14 cellular contexts compared by ENCODE assay signal in genomic region chr15:75045332-75046015, GRCh38. TPM values are rescaled to one million over a fixed set of nuclear protein-coding genes. Genes with fewer than 3 reads are reported as not detected.
DNase-seq lines count a peak whose midpoint lies in the region; ATAC-seq and TF ChIP-seq lines count a peak whose summit lies in the region.
"Had no signal": no experiment of that assay in that cellular context is flagged by ENCODE, and none has a peak within 500 bp of the region (broad histone marks: within the 10 kb centered on the region; RNA-seq: fewer than 3 reads in every experiment).

No MANE protein-coding gene starts in this region.

- H3K9me2 ChIP-seq in MM.1S (replicated peaks; ENCODE audit: insufficient read depth, low read length): no peaks in the 10 kb centered on the region

- TF ChIP-seq CTCF in MM.1S (IDR thresholded peaks at IDR 0.05; ENCODE audit: low read length) (no peak), coronary artery (IDR thresholded peaks at IDR 0.05) (no peak), tibial nerve (IDR thresholded peaks at IDR 0.05) (no peak), left lung (IDR thresholded peaks at IDR 0.05) (no peak)

- H4K20me1 ChIP-seq in MM.1S (ENCODE audit: insufficient read depth, low read length): no peaks in the 10 kb centered on the region

- H3K27ac Mint-ChIP-seq in activated naive CD8-positive, alpha-beta T cell treated with anti-CD3 and anti-CD28 coated beads, Interleukin-2, amount 10 ng/mL, durations not matched to agents 7 days and 5 days: peak overlapping the region; percentile 91
- no peak overlapping the region for H3K27ac Mint-ChIP-seq in activated naive CD8-positive, alpha-beta T cell treated with anti-CD3 and anti-CD28 coated beads, Interleukin-2, amount 50 U/mL, for 24 hours

- H3K4me3 Mint-ChIP-seq in activated naive CD8-positive, alpha-beta T cell treated with anti-CD3 and anti-CD28 coated beads, Interleukin-2, amount 10 ng/mL, durations not matched to agents 7 days and 5 days: peak overlapping the region; percentile 9
- H3K4me3 Mint-ChIP-seq in activated naive CD8-positive, alpha-beta T cell treated with anti-CD3 and anti-CD28 coated beads, Interleukin-2, amount 50 U/mL, for 24 hours: no peak overlapping the region
- H3K4me3 Mint-ChIP-seq: neural crest cell had no signal

- no peak for TF ChIP-seq POLR2A in tibial nerve (IDR thresholded peaks at IDR 0.05)

- H3K9ac ChIP-seq in MM.1S (ENCODE audit: low read length): no peak overlapping the region
- H3K9ac ChIP-seq in trophoblast cell (ENCODE audit: low read length): no peak overlapping the region

- H3K27ac ChIP-seq in MM.1S (ENCODE audit: low read length) (peak overlapping the region; percentile 92), coronary artery (peak overlapping the region; percentile 84 to 96), tibial nerve (peak overlapping the region in 3 of 4 donors; percentile 86 to 95 (median 89)), left lung (peak overlapping the region in 1 of 2 donors; percentile 95), trophoblast cell (ENCODE audit: low read depth, low read length) (no peak overlapping the region)

- no peaks in the 10 kb centered on the region for H3K9me3 Mint-ChIP-seq in activated naive CD8-positive, alpha-beta T cell treated with anti-CD3 and anti-CD28 coated beads, Interleukin-2, amount 10 ng/mL, durations not matched to agents 7 days and 5 days
- H3K9me3 Mint-ChIP-seq in activated naive CD8-positive, alpha-beta T cell treated with anti-CD3 and anti-CD28 coated beads, Interleukin-2, amount 50 U/mL, for 24 hours: no peaks in the 10 kb centered on the region
- H3K9me3 Mint-ChIP-seq: neural crest cell had no signal

- H3K27me3 ChIP-seq in MM.1S (replicated peaks; ENCODE audit: insufficient read depth, low read length): no peaks in the 10 kb centered on the region
- H3K27me3 ChIP-seq in tibial nerve: no peaks in the 10 kb centered on the region
- H3K27me3 ChIP-seq in left lung: no peaks in the 10 kb centered on the region
- no peaks in the 10 kb centered on the region for H3K27me3 ChIP-seq in trophoblast cell (ENCODE audit: insufficient read depth, low read length)

- no peak overlapping the region for H2AFZ ChIP-seq in MM.1S (ENCODE audit: low read length)
- H2AFZ ChIP-seq in trophoblast cell (ENCODE audit: insufficient read depth, low read length, poor library complexity): no peak overlapping the region

- peaks cover 50% of the 10 kb centered on the region for H3F3A ChIP-seq in MM.1S (ENCODE audit: insufficient read depth, low read length)

- no peak overlapping the region for H3K14ac ChIP-seq in trophoblast cell (ENCODE audit: low read length)

- no peak overlapping the region for H3K4ac ChIP-seq in trophoblast cell (ENCODE audit: low read depth, low read length)

- H3K36me3 ChIP-seq in MM.1S (replicated peaks; ENCODE audit: insufficient read depth, low read length) (no peaks in the 10 kb centered on the region), tibial nerve (peaks cover 0 to 18% (median 0%) of the 10 kb centered on the region in 3 donors), left lung (no peaks in the 10 kb centered on the region), trophoblast cell (ENCODE audit: control insufficient read depth in 1 of 2, insufficient read depth in 2 of 2, low read length in 2 of 2) (peaks cover 0 to 13% of the 10 kb centered on the region in 2 experiments)

- no peak overlapping the region for H3K18ac ChIP-seq in trophoblast cell (ENCODE audit: low read length)

- H3K4me2 ChIP-seq in MM.1S (ENCODE audit: low read depth, low read length) (peak overlapping the region; percentile 89), trophoblast cell (ENCODE audit: low read length) (no peak overlapping the region)

- peaks cover 52% of the 10 kb centered on the region for H3K4me1 Mint-ChIP-seq in activated naive CD8-positive, alpha-beta T cell treated with anti-CD3 and anti-CD28 coated beads, Interleukin-2, amount 10 ng/mL, durations not matched to agents 7 days and 5 days
- H3K4me1 Mint-ChIP-seq in activated naive CD8-positive, alpha-beta T cell treated with anti-CD3 and anti-CD28 coated beads, Interleukin-2, amount 50 U/mL, for 24 hours: peaks cover 47% of the 10 kb centered on the region

- no peaks in the 10 kb centered on the region for H3K27me3 Mint-ChIP-seq in activated naive CD8-positive, alpha-beta T cell treated with anti-CD3 and anti-CD28 coated beads, Interleukin-2, amount 10 ng/mL, durations not matched to agents 7 days and 5 days
- H3K27me3 Mint-ChIP-seq in activated naive CD8-positive, alpha-beta T cell treated with anti-CD3 and anti-CD28 coated beads, Interleukin-2, amount 50 U/mL, for 24 hours: no peaks in the 10 kb centered on the region

- peaks cover 62% of the 10 kb centered on the region for H3K4me1 ChIP-seq in MM.1S (ENCODE audit: low read length)
- peaks cover 6 to 65% (median 52%) of the 10 kb centered on the region in 4 donors for H3K4me1 ChIP-seq in tibial nerve
- H3K4me1 ChIP-seq in left lung: peaks cover 57 to 80% of the 10 kb centered on the region in 2 donors
- peaks cover 26 to 29% of the 10 kb centered on the region in 2 experiments for H3K4me1 ChIP-seq in trophoblast cell (ENCODE audit: control insufficient read depth in 1 of 2, insufficient read depth in 2 of 2, low read length in 2 of 2)

- no peak overlapping the region for H4K12ac ChIP-seq in trophoblast cell (ENCODE audit: low read depth, low read length)

- H3K9me3 ChIP-seq in MM.1S (replicated peaks; ENCODE audit: insufficient read depth, low read length) (no peaks in the 10 kb centered on the region), tibial nerve (no peaks in the 10 kb centered on the region), left lung (no peaks in the 10 kb centered on the region), trophoblast cell (ENCODE audit: insufficient read depth, low read depth, low read length) (peaks cover 2% of the 10 kb centered on the region)

- H2BK12ac ChIP-seq in trophoblast cell (ENCODE audit: low read length): no peak overlapping the region

- H2BK120ac ChIP-seq in trophoblast cell (ENCODE audit: insufficient read depth, low read length, poor library complexity): no peak overlapping the region

- no peak overlapping the region for H4K91ac ChIP-seq in trophoblast cell (ENCODE audit: low read depth, low read length)

- WGBS in tibial nerve, 2 donors: 89 to 92% methylated on average over 6 of the region's 6 CpGs
- WGBS in trophoblast cell (ENCODE audit: extremely low coverage, insufficient coverage, insufficient read length): no CpG with 5 or more reads among the region's 6 CpGs

- peaks cover 3% of the 10 kb centered on the region for H3K79me1 ChIP-seq in trophoblast cell (ENCODE audit: low read length)

- H3K4me3 ChIP-seq in MM.1S (ENCODE audit: low read length) (no peak overlapping the region), coronary artery (no peak overlapping the region), tibial nerve (no peak overlapping the region), left lung (no peak overlapping the region), trophoblast cell (ENCODE audit: low read depth, low read length) (no peak overlapping the region)

- no peak for DNase-seq in activated naive CD8-positive, alpha-beta T cell treated with anti-CD3 and anti-CD28 coated beads, Interleukin-2, amount 10 ng/mL, durations not matched to agents 7 days and 5 days
- no peak for DNase-seq in activated naive CD8-positive, alpha-beta T cell treated with anti-CD3 and anti-CD28 coated beads, Interleukin-2, amount 50 U/mL, for 24 hours
- peak; percentile 23 for DNase-seq in MM.1S
- DNase-seq in coronary artery (ENCODE audit: low spot score): no peak
- DNase-seq in tibial nerve (ENCODE audit: low spot score in 2 of 2): no peak
- no peak for DNase-seq in left lung
- DNase-seq in HCEC 1CT: no peak
- DNase-seq in trophoblast cell: no peak
- DNase-seq: activated T-cell treated with anti-CD3 and anti-CD28 coated beads, Interleukin-2, amount 50 U/mL, for 48 hours; dermis blood vessel endothelial cell; NCI-H1417 treated with DMSO at 0.1 percent for 48 hours; NCI-H446 had no signal

- no peak overlapping the region for H2AK5ac ChIP-seq in trophoblast cell (ENCODE audit: low read length)

- H3K23ac ChIP-seq in trophoblast cell (ENCODE audit: low read length): no peak overlapping the region

- intact Hi-C loops in left lung (cut with DNase I): no loop called here

- POLR2A ChIA-PET in activated naive CD8-positive, alpha-beta T cell treated with anti-CD3 and anti-CD28 coated beads, Interleukin-2, amount 10 ng/mL, durations not matched to agents 7 days and 5 days (lab: Charles Lee): no interaction called here

- ATAC-seq in activated naive CD8-positive, alpha-beta T cell treated with anti-CD3 and anti-CD28 coated beads, Interleukin-2, amount 10 ng/mL, durations not matched to agents 7 days and 5 days (ENCODE audit: low read depth): no peak
- ATAC-seq in activated naive CD8-positive, alpha-beta T cell treated with anti-CD3 and anti-CD28 coated beads, Interleukin-2, amount 50 U/mL, for 24 hours: no peak
- no peak for ATAC-seq in left lung
- ATAC-seq: activated CD4-positive, CD25-positive, alpha-beta regulatory T cell treated with anti-CD3 and anti-CD28 coated beads, Interleukin-2, amount 50 U/mL, for 24 hours had no signal

- TF ChIP-seq EP300 in tibial nerve (IDR thresholded peaks at IDR 0.05): no peak

- H3K79me2 ChIP-seq in MM.1S (ENCODE audit: low read length) (peaks cover 61% of the 10 kb centered on the region), trophoblast cell (ENCODE audit: control insufficient read depth, insufficient read depth, low read length, poor library complexity) (no peaks in the 10 kb centered on the region)

- H3K36me3 Mint-ChIP-seq in activated naive CD8-positive, alpha-beta T cell treated with anti-CD3 and anti-CD28 coated beads, Interleukin-2, amount 10 ng/mL, durations not matched to agents 7 days and 5 days: peaks cover 16% of the 10 kb centered on the region
- H3K36me3 Mint-ChIP-seq in activated naive CD8-positive, alpha-beta T cell treated with anti-CD3 and anti-CD28 coated beads, Interleukin-2, amount 50 U/mL, for 24 hours (ENCODE audit: low read depth): peaks cover 19% of the 10 kb centered on the region

- H2BK5ac ChIP-seq in trophoblast cell (ENCODE audit: low read depth, low read length, poor library complexity): no peak overlapping the region

- H4K8ac ChIP-seq in trophoblast cell (ENCODE audit: low read depth, low read length): no peak overlapping the region

RNA-seq across cellular contexts. Expression of gene PPCDC, which starts 22.1 kb away (rescaled TPM):
- total RNA-seq in activated naive CD8-positive, alpha-beta T cell treated with anti-CD3 and anti-CD28 coated beads, Interleukin-2, amount 10 ng/mL, durations not matched to agents 7 days and 5 days: 10 to 100 TPM; 16.0 to 16.7 TPM
- total RNA-seq in tibial nerve (10 to 100 TPM; 19.8 to 42.5 (median 36.4) TPM), left lung (10 to 100 TPM; 13.2 to 14.1 TPM)
- polyA plus RNA-seq in trophoblast cell (2013): 5.5 and 5.9 TPM in 2 replicates

RNA-seq across cellular contexts. Expression of gene SCAMP5, which starts 50.1 kb away (rescaled TPM):
- total RNA-seq in activated naive CD8-positive, alpha-beta T cell treated with anti-CD3 and anti-CD28 coated beads, Interleukin-2, amount 10 ng/mL, durations not matched to agents 7 days and 5 days: under 1 TPM in 1 of 2 experiments, not detected in 1; 0.22 TPM
- total RNA-seq in tibial nerve (10 to 100 TPM in 2 of 4 donors, 1 to 10 TPM in 2; 1.5 to 14.1 (median 8.8) TPM), left lung (10 to 100 TPM in 1 of 2 donors, 1 to 10 TPM in 1; 1.9 to 20.1 TPM)
- polyA plus RNA-seq in trophoblast cell (2013): 3.7 and 4.3 TPM in 2 replicates
